13 cellular contexts compared by ENCODE assay signal in genomic region chr2:43233218-43234212, GRCh38. TPM values are rescaled to one million over a fixed set of nuclear protein-coding genes. Genes with fewer than 3 reads are reported as not detected.
DNase-seq lines count a peak whose midpoint lies in the region; ATAC-seq and TF ChIP-seq lines count a peak whose summit lies in the region.
"Had no signal": no experiment of that assay in that cellular context is flagged by ENCODE, and none has a peak within 500 bp of the region (broad histone marks: within the 10 kb centered on the region; RNA-seq: fewer than 3 reads in every experiment).

No MANE protein-coding gene starts in this region.

- no peak overlapping the region for H3K4ac ChIP-seq in mesendoderm (ENCODE audit: low read depth, low read length)

- no peak for TF ChIP-seq CTCF in HL-60 (IDR thresholded peaks at IDR 0.05; ENCODE audit: insufficient read depth, low read length)

- H3K18ac ChIP-seq in mesendoderm (ENCODE audit: low read length), result no peak overlapping the region

- no peaks in the 10 kb centered on the region for H3K79me1 ChIP-seq in mesendoderm (ENCODE audit: low read length)

- H3K4me3 ChIP-seq in HL-60 (replicated peaks; ENCODE audit: insufficient read depth, low read length), result no peak overlapping the region
- no peak overlapping the region for H3K4me3 ChIP-seq in mesendoderm (ENCODE audit: low read length)
- H3K4me3 ChIP-seq: MG63, mucosa of descending colon had no signal

- no peak overlapping the region for H2BK120ac ChIP-seq in mesendoderm (ENCODE audit: low read depth, low read length)

- no peak overlapping the region for H3K4me2 ChIP-seq in mesendoderm (ENCODE audit: low read length)

- no peak overlapping the region for H3K56ac ChIP-seq in mesendoderm (ENCODE audit: low read length)

- 0 out of 2 replicates have a peak, but pooled peaks have one; percentile 11 for TF ChIP-seq POLR2A in Raji (IDR thresholded peaks at IDR 0.05; ENCODE audit: insufficient read depth, low read depth, low read length)

- no peak overlapping the region for H2BK5ac ChIP-seq in mesendoderm (ENCODE audit: low read length)

- no peak overlapping the region for H4K5ac ChIP-seq in mesendoderm (ENCODE audit: low read length)

- H3K79me2 ChIP-seq in mesendoderm (ENCODE audit: control insufficient read depth, insufficient read depth, low read length), result no peaks in the 10 kb centered on the region

- DNase-seq in CD1c-positive myeloid dendritic cell (ENCODE audit: extremely low spot score) (peak; percentile 52), HL-60 (ENCODE audit: low read depth in 1 of 2, low spot score in 1 of 2) (peak; percentile 75 to 93), mesendoderm (no peak), H4 (ENCODE audit: low spot score) (no peak)
- DNase-seq in activated effector memory CD4-positive, alpha-beta T cell treated with anti-CD3 and anti-CD28 coated beads, Interleukin-2, amount 50 U/mL, for 16 hours, result no peak
- DNase-seq: activated CD4-positive, CD25-positive, alpha-beta regulatory T cell treated with anti-CD3 and anti-CD28 coated beads, Interleukin-2, amount 50 U/mL, for 72 hours; CD4-positive, alpha-beta T cell; MG63; mucosa of descending colon; stimulated activated naive CD4-positive, alpha-beta T cell treated with Interleukin-2 at 50 U/mL for 16 hours had no signal

- H3K27me3 ChIP-seq in HL-60 (ENCODE audit: insufficient read depth, poor library complexity, severe bottlenecking), result no peaks in the 10 kb centered on the region
- H3K27me3 ChIP-seq in mesendoderm (ENCODE audit: insufficient read depth, low read length, poor library complexity), result no peaks in the 10 kb centered on the region
- H3K27me3 ChIP-seq: MG63 had no signal

- peak overlapping the region; percentile 66 for H3K23ac ChIP-seq in mesendoderm (ENCODE audit: low read length)

- no peaks in the 10 kb centered on the region for H3K36me3 ChIP-seq in mesendoderm (ENCODE audit: control insufficient read depth, insufficient read depth, low read length)

- ATAC-seq in GM18873 (IDR thresholded peaks at IDR 0.05; ENCODE audit: low FRiP score, unreplicated experiment) (no peak), GM19452 (IDR thresholded peaks at IDR 0.05; ENCODE audit: unreplicated experiment) (no peak)
- ATAC-seq: mucosa of descending colon had no signal

- no peak overlapping the region for H3K9ac ChIP-seq in mesendoderm (ENCODE audit: low read length)

- H3K27ac ChIP-seq in HL-60 (replicated peaks), result peak overlapping the region; percentile 92
- H3K27ac ChIP-seq in mesendoderm (ENCODE audit: low read depth, low read length), result no peak overlapping the region

- H2BK15ac ChIP-seq in mesendoderm (replicated peaks; ENCODE audit: low read depth), result no peak overlapping the region

- H2AK5ac ChIP-seq in mesendoderm (ENCODE audit: low read length), result no peak overlapping the region

- peaks cover under 1% of the 10 kb centered on the region for H3K4me1 ChIP-seq in mesendoderm (ENCODE audit: control insufficient read depth, low read depth, low read length)

- H4K8ac ChIP-seq in mesendoderm (ENCODE audit: low read depth, low read length), result no peak overlapping the region

- no CpG with 5 or more reads among the region's 9 CpGs for WGBS in mesendoderm (ENCODE audit: extremely low coverage, insufficient coverage, low lambda C conversion rate)

RNA-seq across cellular contexts. Expression of gene ZFP36L2, which starts 7.1 kb away (rescaled TPM):
- polyA plus RNA-seq in mesendoderm (2013, experiment 1 of 2), result 71.1 TPM
- 70.6 TPM for polyA plus RNA-seq in mesendoderm (2013, experiment 2 of 2)
- total RNA-seq in H4 (2014; rRNA removed; shearing (Covaris generic)), result 1.2 and 2.1 TPM in 2 replicates

Comparison
In these comparisons a context has a peak if more than half of its experiments do, and no peak if none do; other contexts are left out.
1. DNase-seq: peak in CD1c-positive myeloid dendritic cell (single experiment) and HL-60 (2 of 2); none in mesendoderm (single experiment), H4 (single experiment) and activated effector memory CD4-positive, alpha-beta T cell treated with anti-CD3 and anti-CD28 coated beads, Interleukin-2, amount 50 U/mL, for 16 hours (single experiment).